ENCODE assay signal across 1 cellular context in the genomic region with DNA sequence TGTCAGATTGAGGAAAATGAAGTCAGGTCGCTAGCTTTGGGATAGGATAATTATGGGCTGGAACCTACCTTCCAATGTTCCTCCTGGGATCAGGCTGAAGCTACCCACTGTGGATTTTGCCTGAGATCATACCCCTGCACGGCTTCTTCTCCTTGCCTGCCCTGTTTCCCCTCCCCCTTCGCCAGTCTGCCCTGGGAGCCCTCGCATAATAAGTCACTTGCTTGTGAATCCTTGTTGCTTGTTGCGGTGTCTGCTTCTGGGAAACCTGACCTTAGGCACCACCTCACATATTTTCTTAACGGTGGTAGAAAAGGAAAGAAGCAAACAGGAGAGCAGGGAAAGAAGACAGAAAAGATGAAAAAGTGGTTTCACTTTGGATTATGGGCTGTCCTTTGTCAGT.
TF ChIP-seq lines count a peak whose summit lies in the region.

No MANE protein-coding gene starts in this region.

TF ChIP-seq in H1, 55 proteins besides CTCF, POLR2A, EP300 and RAD21:
- TF ChIP-seq EGR1 (IDR thresholded peaks at IDR 0.05; ENCODE audit: borderline replicate concordance, low read depth, low read length) (no peak), EZH2 (IDR thresholded peaks at IDR 0.05; ENCODE audit: low read depth, low read length, severe bottlenecking) (no peak), TAF7 (optimal IDR thresholded peaks at IDR 0.05; ENCODE audit: borderline replicate concordance, low read depth, low read length) (no peak)
- TF ChIP-seq, protein P1, sequence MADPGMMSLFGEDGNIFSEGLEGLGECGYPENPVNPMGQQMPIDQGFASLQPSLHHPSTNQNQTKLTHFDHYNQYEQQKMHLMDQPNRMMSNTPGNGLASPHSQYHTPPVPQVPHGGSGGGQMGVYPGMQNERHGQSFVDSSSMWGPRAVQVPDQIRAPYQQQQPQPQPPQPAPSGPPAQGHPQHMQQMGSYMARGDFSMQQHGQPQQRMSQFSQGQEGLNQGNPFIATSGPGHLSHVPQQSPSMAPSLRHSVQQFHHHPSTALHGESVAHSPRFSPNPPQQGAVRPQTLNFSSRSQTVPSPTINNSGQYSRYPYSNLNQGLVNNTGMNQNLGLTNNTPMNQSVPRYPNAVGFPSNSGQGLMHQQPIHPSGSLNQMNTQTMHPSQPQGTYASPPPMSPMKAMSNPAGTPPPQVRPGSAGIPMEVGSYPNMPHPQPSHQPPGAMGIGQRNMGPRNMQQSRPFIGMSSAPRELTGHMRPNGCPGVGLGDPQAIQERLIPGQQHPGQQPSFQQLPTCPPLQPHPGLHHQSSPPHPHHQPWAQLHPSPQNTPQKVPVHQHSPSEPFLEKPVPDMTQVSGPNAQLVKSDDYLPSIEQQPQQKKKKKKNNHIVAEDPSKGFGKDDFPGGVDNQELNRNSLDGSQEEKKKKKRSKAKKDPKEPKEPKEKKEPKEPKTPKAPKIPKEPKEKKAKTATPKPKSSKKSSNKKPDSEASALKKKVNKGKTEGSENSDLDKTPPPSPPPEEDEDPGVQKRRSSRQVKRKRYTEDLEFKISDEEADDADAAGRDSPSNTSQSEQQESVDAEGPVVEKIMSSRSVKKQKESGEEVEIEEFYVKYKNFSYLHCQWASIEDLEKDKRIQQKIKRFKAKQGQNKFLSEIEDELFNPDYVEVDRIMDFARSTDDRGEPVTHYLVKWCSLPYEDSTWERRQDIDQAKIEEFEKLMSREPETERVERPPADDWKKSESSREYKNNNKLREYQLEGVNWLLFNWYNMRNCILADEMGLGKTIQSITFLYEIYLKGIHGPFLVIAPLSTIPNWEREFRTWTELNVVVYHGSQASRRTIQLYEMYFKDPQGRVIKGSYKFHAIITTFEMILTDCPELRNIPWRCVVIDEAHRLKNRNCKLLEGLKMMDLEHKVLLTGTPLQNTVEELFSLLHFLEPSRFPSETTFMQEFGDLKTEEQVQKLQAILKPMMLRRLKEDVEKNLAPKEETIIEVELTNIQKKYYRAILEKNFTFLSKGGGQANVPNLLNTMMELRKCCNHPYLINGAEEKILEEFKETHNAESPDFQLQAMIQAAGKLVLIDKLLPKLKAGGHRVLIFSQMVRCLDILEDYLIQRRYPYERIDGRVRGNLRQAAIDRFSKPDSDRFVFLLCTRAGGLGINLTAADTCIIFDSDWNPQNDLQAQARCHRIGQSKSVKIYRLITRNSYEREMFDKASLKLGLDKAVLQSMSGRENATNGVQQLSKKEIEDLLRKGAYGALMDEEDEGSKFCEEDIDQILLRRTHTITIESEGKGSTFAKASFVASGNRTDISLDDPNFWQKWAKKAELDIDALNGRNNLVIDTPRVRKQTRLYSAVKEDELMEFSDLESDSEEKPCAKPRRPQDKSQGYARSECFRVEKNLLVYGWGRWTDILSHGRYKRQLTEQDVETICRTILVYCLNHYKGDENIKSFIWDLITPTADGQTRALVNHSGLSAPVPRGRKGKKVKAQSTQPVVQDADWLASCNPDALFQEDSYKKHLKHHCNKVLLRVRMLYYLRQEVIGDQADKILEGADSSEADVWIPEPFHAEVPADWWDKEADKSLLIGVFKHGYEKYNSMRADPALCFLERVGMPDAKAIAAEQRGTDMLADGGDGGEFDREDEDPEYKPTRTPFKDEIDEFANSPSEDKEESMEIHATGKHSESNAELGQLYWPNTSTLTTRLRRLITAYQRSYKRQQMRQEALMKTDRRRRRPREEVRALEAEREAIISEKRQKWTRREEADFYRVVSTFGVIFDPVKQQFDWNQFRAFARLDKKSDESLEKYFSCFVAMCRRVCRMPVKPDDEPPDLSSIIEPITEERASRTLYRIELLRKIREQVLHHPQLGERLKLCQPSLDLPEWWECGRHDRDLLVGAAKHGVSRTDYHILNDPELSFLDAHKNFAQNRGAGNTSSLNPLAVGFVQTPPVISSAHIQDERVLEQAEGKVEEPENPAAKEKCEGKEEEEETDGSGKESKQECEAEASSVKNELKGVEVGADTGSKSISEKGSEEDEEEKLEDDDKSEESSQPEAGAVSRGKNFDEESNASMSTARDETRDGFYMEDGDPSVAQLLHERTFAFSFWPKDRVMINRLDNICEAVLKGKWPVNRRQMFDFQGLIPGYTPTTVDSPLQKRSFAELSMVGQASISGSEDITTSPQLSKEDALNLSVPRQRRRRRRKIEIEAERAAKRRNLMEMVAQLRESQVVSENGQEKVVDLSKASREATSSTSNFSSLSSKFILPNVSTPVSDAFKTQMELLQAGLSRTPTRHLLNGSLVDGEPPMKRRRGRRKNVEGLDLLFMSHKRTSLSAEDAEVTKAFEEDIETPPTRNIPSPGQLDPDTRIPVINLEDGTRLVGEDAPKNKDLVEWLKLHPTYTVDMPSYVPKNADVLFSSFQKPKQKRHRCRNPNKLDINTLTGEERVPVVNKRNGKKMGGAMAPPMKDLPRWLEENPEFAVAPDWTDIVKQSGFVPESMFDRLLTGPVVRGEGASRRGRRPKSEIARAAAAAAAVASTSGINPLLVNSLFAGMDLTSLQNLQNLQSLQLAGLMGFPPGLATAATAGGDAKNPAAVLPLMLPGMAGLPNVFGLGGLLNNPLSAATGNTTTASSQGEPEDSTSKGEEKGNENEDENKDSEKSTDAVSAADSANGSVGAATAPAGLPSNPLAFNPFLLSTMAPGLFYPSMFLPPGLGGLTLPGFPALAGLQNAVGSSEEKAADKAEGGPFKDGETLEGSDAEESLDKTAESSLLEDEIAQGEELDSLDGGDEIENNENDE (IDR thresholded peaks at IDR 0.05; ENCODE audit: insufficient replicate concordance, low read length) = no peak
- TF ChIP-seq, protein P2, sequence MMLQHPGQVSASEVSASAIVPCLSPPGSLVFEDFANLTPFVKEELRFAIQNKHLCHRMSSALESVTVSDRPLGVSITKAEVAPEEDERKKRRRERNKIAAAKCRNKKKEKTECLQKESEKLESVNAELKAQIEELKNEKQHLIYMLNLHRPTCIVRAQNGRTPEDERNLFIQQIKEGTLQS (IDR thresholded peaks at IDR 0.05; ENCODE audit: insufficient read depth, low read depth, low read length) = no peak
TF ChIP-seq in H1: peak in this region for 0.
